ENCODE assay signal across 17 cellular contexts in the genomic region with DNA sequence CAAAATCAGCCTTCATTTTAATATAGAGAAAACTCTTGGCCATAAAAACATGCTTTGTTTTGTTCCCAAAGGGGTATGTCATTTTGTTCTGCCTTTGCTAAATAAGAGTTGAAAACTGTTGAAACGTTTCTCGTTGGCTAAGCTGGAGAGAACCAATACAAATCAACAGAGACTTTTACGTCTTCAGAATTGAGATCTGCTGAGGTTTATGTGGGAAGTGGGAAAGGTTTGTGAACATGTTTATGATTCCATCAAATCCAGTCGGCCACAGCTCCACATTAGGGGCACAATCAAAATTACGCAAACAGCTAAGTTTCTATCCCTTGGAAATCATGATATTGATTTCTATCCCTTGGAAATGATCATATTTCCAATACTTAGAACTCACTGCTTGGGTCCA.
DNase-seq lines count a peak whose midpoint lies in the region; ATAC-seq and TF ChIP-seq lines count a peak whose summit lies in the region.
"Had no signal": no experiment of that assay in that cellular context is flagged by ENCODE, and none has a peak within 500 bp of the region (broad histone marks: within the 10 kb centered on the region; RNA-seq: fewer than 3 reads in every experiment).

No MANE protein-coding gene starts in this region.

- H3K4me3 ChIP-seq in iPS-20b (ENCODE audit: low read length) (no peak overlapping the region), osteoblast (ENCODE audit: insufficient read depth, low read length) (no peak overlapping the region)
- H3K4me3 ChIP-seq: GM23338 had no signal

- H4K20me1 ChIP-seq in osteoblast (ENCODE audit: insufficient read depth, low read length), result peaks cover 18% of the 10 kb centered on the region

- H3K4me1 ChIP-seq in iPS-20b (ENCODE audit: insufficient read depth, low read length) (peaks cover 48% of the 10 kb centered on the region), osteoblast (ENCODE audit: insufficient read depth, low read length) (peaks cover 8% of the 10 kb centered on the region)

- no peak for TF ChIP-seq CTCF in osteoblast (IDR thresholded peaks at IDR 0.05; ENCODE audit: extremely low read depth, low read depth, low read length)

- no peak overlapping the region for H2AFZ ChIP-seq in osteoblast (ENCODE audit: low read length)
- H2AFZ ChIP-seq: GM23338 had no signal

- H3K36me3 ChIP-seq in iPS-20b (ENCODE audit: insufficient read depth, low read depth, low read length), result 0 out of 2 replicates have a peak, but pooled peaks cover 4% of the 10 kb centered on the region
- H3K36me3 ChIP-seq in osteoblast (ENCODE audit: insufficient read depth, low read length), result peaks cover 4% of the 10 kb centered on the region

- H3K79me2 ChIP-seq in osteoblast (ENCODE audit: insufficient read depth, low read length), result peaks cover 89% of the 10 kb centered on the region

- no peaks in the 10 kb centered on the region for H3K9me3 ChIP-seq in iPS-20b (ENCODE audit: insufficient read depth, low read depth, low read length)
- H3K9me3 ChIP-seq in osteoblast (ENCODE audit: low read depth, low read length), result no peaks in the 10 kb centered on the region
- H3K9me3 ChIP-seq: Caco-2 had no signal

- no peak overlapping the region for H3K4me2 ChIP-seq in osteoblast (ENCODE audit: insufficient read depth, low read length)
- H3K4me2 ChIP-seq: GM23338 had no signal

- peak overlapping the region; percentile 100 for H3K27ac ChIP-seq in epithelial cell of prostate
- peak overlapping the region; percentile 1 for H3K27ac ChIP-seq in iPS-20b (ENCODE audit: low read length)
- H3K27ac ChIP-seq in osteoblast (ENCODE audit: low read depth, low read length), result no peak overlapping the region
- H3K27ac ChIP-seq: C4-2B had no signal

- ATAC-seq in effector memory CD8-positive, alpha-beta T cell (replicated peaks), result no peak
- ATAC-seq: GM23338, HCT116, HepG2 had no signal

- no peaks in the 10 kb centered on the region for H3K4me1 Mint-ChIP-seq in effector memory CD8-positive, alpha-beta T cell (ENCODE audit: low read depth in 2 of 2)
- H3K4me1 Mint-ChIP-seq: IgD-negative memory B cell had no signal

- H3K36me3 Mint-ChIP-seq in effector memory CD8-positive, alpha-beta T cell (ENCODE audit: insufficient read depth), result no peaks in the 10 kb centered on the region
- H3K36me3 Mint-ChIP-seq: IgD-negative memory B cell had no signal

- no peak overlapping the region for H3K27ac Mint-ChIP-seq in effector memory CD8-positive, alpha-beta T cell
- H3K27ac Mint-ChIP-seq: CD4-positive, alpha-beta T cell; GM23338; IgD-negative memory B cell had no signal

- H3K27me3 ChIP-seq in iPS-20b (ENCODE audit: insufficient read depth, low read length) (no peaks in the 10 kb centered on the region), osteoblast (ENCODE audit: insufficient read depth, low read length) (no peaks in the 10 kb centered on the region)

- no peak overlapping the region for H3K4me3 Mint-ChIP-seq in effector memory CD8-positive, alpha-beta T cell
- H3K4me3 Mint-ChIP-seq: CD4-positive, alpha-beta T cell; GM23338; HFFc6; IgD-negative memory B cell had no signal

- no peaks in the 10 kb centered on the region for H3K9me3 Mint-ChIP-seq in effector memory CD8-positive, alpha-beta T cell
- H3K9me3 Mint-ChIP-seq: CD4-positive, alpha-beta T cell; GM23338; IgD-negative memory B cell had no signal

- no peak overlapping the region for H3K9ac ChIP-seq in iPS-20b (ENCODE audit: low read depth, low read length)

- H3K27me3 Mint-ChIP-seq in effector memory CD8-positive, alpha-beta T cell, result peaks cover 38 to 43% of the 10 kb centered on the region in 2 donors

- DNase-seq in epithelial cell of prostate (ENCODE audit: low read depth, low spot score), result no peak
- DNase-seq in osteoblast (ENCODE audit: insufficient read length, low spot score, missing footprints), result peak; percentile 34
- no peak for DNase-seq in HK-2 (ENCODE audit: unreplicated experiment)
- DNase-seq in GOT3 (lab: John Stamatoyannopoulos, UW), result no peak
- DNase-seq in effector memory CD8-positive, alpha-beta T cell, result no peak
- DNase-seq: ACHN; AML-193; Caco-2; CD4-positive, alpha-beta T cell; H7; HFFc6 had no signal
